8 cellular contexts compared by ENCODE assay signal in genomic region chr1:204828352-204828850, GRCh38. TPM values are rescaled to one million over a fixed set of nuclear protein-coding genes. Genes with fewer than 3 reads are reported as not detected.
DNase-seq lines count a peak whose midpoint lies in the region; ATAC-seq, FAIRE-seq and TF ChIP-seq lines count a peak whose summit lies in the region.

No MANE protein-coding gene starts in this region.

- H3K4me2 ChIP-seq in GM23248 (ENCODE audit: unreplicated experiment) (peak overlapping the region; percentile 93), PC-3 (ENCODE audit: low read length) (peak overlapping the region; percentile 13), GM12878 (ENCODE audit: control insufficient read depth, insufficient read depth) (no peak overlapping the region)

- TF ChIP-seq RAD21 in GM12878 (IDR thresholded peaks at IDR 0.05; ENCODE audit: insufficient read depth, low read depth, low read length), result no peak

- intact Hi-C loops in PC-3 (cut with micrococcal nuclease), result loop anchor here (5.0 kb wide), 1 partner anchor 114 kb away; no protein-coding TSS in a partner anchor
- intact Hi-C loops in GM12878 (cut with micrococcal nuclease; ENCODE audit: unreplicated experiment), result loop anchor here (5.0 kb wide), 1 partner anchor 114 kb away; no protein-coding TSS in a partner anchor
- intact Hi-C loops in gastrocnemius medialis (cut with DNase I; ENCODE audit: low total_unique reads), result no loop called here

- no peak for FAIRE-seq in GM12878 (lab: Jason Lieb, UNC)

- TF ChIP-seq CTCF in PC-3 (conservative IDR thresholded peaks at IDR 0.05; ENCODE audit: low read depth, low read length) (no peak; the same call in 1 of the 2 replicates), GM12878 (IDR thresholded peaks at IDR 0.05 in 2 of 3, conservative IDR thresholded peaks at IDR 0.05 in 1 of 3; ENCODE audit: control insufficient read depth in 2 of 3, extremely low read depth in 1 of 3, insufficient read depth in 1 of 3, low read depth in 3 of 3, low read length in 3 of 3) (no peak), gastrocnemius medialis (IDR thresholded peaks at IDR 0.05 in 4 of 5, conservative IDR thresholded peaks at IDR 0.05 in 1 of 5) (peak in 1 of 5 experiments; percentile 21)

- H3K9ac ChIP-seq in GM23248 (peak overlapping the region; percentile 79), PC-3 (ENCODE audit: low read length) (no peak overlapping the region), GM12878 (ENCODE audit: control insufficient read depth, insufficient read depth, low read length) (no peak overlapping the region)

- in situ Hi-C loops in GM23248 (cut with MboI), result no loop called here
- in situ Hi-C loops in GM12878 (cut with MboI), result no loop called here
- in situ Hi-C loops in gastrocnemius medialis (cut with MboI; ENCODE audit: low sequenced_read_pairs in 4 of 4), result no loop called here

- H3K4me3 ChIP-seq in GM23248, result peak overlapping the region; percentile 85
- H3K4me3 ChIP-seq in PC-3 (ENCODE audit: low read length), result peak overlapping the region; percentile 8; the same call in 1 of the 2 replicates
- H3K4me3 ChIP-seq in GM12878, result no peak overlapping the region
- H3K4me3 ChIP-seq in iPS-18c (ENCODE audit: insufficient read depth, low read depth, low read length), result peak overlapping the region; percentile 53
- peak overlapping the region; percentile 31 to 53 (median 41) for H3K4me3 ChIP-seq in gastrocnemius medialis

- H3K9me2 ChIP-seq in GM23248 (ENCODE audit: insufficient read depth) (no peaks in the 10 kb centered on the region), PC-3 (replicated peaks; ENCODE audit: low read length) (no peaks in the 10 kb centered on the region)

- BruUV-seq in PC-3 (replicated peaks; lab: Mats Ljungman, UMichigan) (no TSS peak), GM12878 (replicated peaks; lab: Mats Ljungman, UMichigan) (no TSS peak)

- DNase-seq in A172 (ENCODE audit: low spot score), result peak; percentile 68
- peak; percentile 96 for DNase-seq in GM23248
- peak; percentile 86 for DNase-seq in PC-3
- DNase-seq in GM12878 (ENCODE audit: low read depth, low spot score), result no peak
- no peak for DNase-seq in gastrocnemius medialis

- H3K27ac ChIP-seq in GM23248 (peak overlapping the region; percentile 85; the same call in 1 of the 2 replicates), PC-3 (ENCODE audit: low read length) (no peak overlapping the region), GM12878 (ENCODE audit: control insufficient read depth, insufficient read depth) (no peak overlapping the region), gastrocnemius medialis (peak overlapping the region in 2 of 4 donors; percentile 34 to 45)

- POLR2A ChIA-PET in PC-3 (lab: Charles Lee; ENCODE audit: unreplicated experiment) (no interaction called here), GM12878 (lab: Charles Lee) (no interaction called here)

- RAD21 ChIA-PET in GM12878 (lab: Charles Lee; ENCODE audit: unreplicated experiment), result no interaction called here

- H3F3A ChIP-seq in GM23248 (ENCODE audit: insufficient read depth) (peaks cover 16% of the 10 kb centered on the region), PC-3 (ENCODE audit: low read length, unreplicated experiment) (no peaks in the 10 kb centered on the region)

- ATAC-seq in PC-3 (peak; percentile 87), GM12878 (peak; percentile 61), gastrocnemius medialis (peak in 1 of 2 donors; percentile 52), GM21528 (IDR thresholded peaks at IDR 0.05; ENCODE audit: low FRiP score, unreplicated experiment) (no peak), GM19397 (IDR thresholded peaks at IDR 0.05; ENCODE audit: unreplicated experiment) (no peak)

- H3K36me3 ChIP-seq in GM23248 (ENCODE audit: low read depth) (no peaks in the 10 kb centered on the region), PC-3 (ENCODE audit: low read depth, low read length) (no peaks in the 10 kb centered on the region), GM12878 (ENCODE audit: control insufficient read depth in 2 of 2, insufficient read depth in 2 of 2, low read length in 1 of 2) (no peaks in the 10 kb centered on the region), gastrocnemius medialis (no peaks in the 10 kb centered on the region)

- H3K79me2 ChIP-seq in GM23248 (ENCODE audit: insufficient read depth), result peaks cover 48% of the 10 kb centered on the region
- H3K79me2 ChIP-seq in PC-3 (ENCODE audit: low read length), result no peaks in the 10 kb centered on the region
- H3K79me2 ChIP-seq in GM12878 (ENCODE audit: control insufficient read depth, insufficient read depth, low read length), result no peaks in the 10 kb centered on the region

- no peak for TF ChIP-seq EP300 in GM12878 (IDR thresholded peaks at IDR 0.05; ENCODE audit: borderline replicate concordance in 1 of 2, control insufficient read depth in 1 of 2, low read depth in 2 of 2, low read length in 2 of 2)

- SMC1A ChIA-PET in GM12878 (lab: Charles Lee; ENCODE audit: uncharacterized antibody, unreplicated experiment), result interaction anchor here (1.3 kb wide), 1 partner anchor 112 kb away, joined by 3 read pairs; no protein-coding TSS in a partner anchor

- no peaks in the 10 kb centered on the region for H3K9me3 ChIP-seq in GM23248 (ENCODE audit: low read depth)
- H3K9me3 ChIP-seq in PC-3 (ENCODE audit: low read length), result no peaks in the 10 kb centered on the region
- no peaks in the 10 kb centered on the region for H3K9me3 ChIP-seq in GM12878 (replicated peaks; ENCODE audit: control insufficient read depth, insufficient read depth, low read length)
- H3K9me3 ChIP-seq in iPS-18c (ENCODE audit: control insufficient read depth, insufficient read depth, low read length), result peaks cover 2% of the 10 kb centered on the region
- no peaks in the 10 kb centered on the region for H3K9me3 ChIP-seq in gastrocnemius medialis

- TF ChIP-seq POLR2A in GM12878 (IDR thresholded peaks at IDR 0.05; ENCODE audit: low read depth, low read length) (no peak), gastrocnemius medialis (IDR thresholded peaks at IDR 0.05) (peak in 1 of 2 donors; percentile 35)

- 1 to 2% methylated on average over 30 to 46 of the region's 53 CpGs for WGBS in GM23248 (ENCODE audit: low coverage in 1 of 2, low lambda C conversion rate in 2 of 2, missing lambda C conversion rate in 2 of 2), 2 experiments
- 10% methylated on average over 45 of the region's 53 CpGs for WGBS in GM12878 (ENCODE audit: insufficient coverage, insufficient replicate concordance, low lambda C conversion rate, missing lambda C conversion rate)

- 0 out of 2 replicates have a peak, but pooled peaks cover 4% of the 10 kb centered on the region for H3K27me3 ChIP-seq in GM23248 (replicated peaks; ENCODE audit: insufficient read depth)
- H3K27me3 ChIP-seq in PC-3 (ENCODE audit: low read length), result peaks cover 86% of the 10 kb centered on the region
- H3K27me3 ChIP-seq in GM12878 (replicated peaks in 1 of 2; ENCODE audit: control insufficient read depth in 2 of 2, insufficient read depth in 2 of 2, low read length in 1 of 2), result peaks cover 9 to 12% of the 10 kb centered on the region in 2 experiments
- H3K27me3 ChIP-seq in gastrocnemius medialis, result peaks cover 14 to 20% (median 16%) of the 10 kb centered on the region in 3 donors

- H3K4me1 ChIP-seq in GM23248 (ENCODE audit: insufficient read depth) (peaks cover 17% of the 10 kb centered on the region), PC-3 (ENCODE audit: insufficient read depth, low read length) (no peaks in the 10 kb centered on the region), GM12878 (ENCODE audit: control insufficient read depth, insufficient read depth, low read length) (no peaks in the 10 kb centered on the region), gastrocnemius medialis (no peaks in the 10 kb centered on the region)

- peak overlapping the region; percentile 81 for H2AFZ ChIP-seq in GM23248
- no peak overlapping the region for H2AFZ ChIP-seq in PC-3 (ENCODE audit: low read length)
- no peak overlapping the region for H2AFZ ChIP-seq in GM12878 (ENCODE audit: control insufficient read depth, low read depth, low read length)

- H4K20me1 ChIP-seq in GM23248 (ENCODE audit: insufficient read depth) (peaks cover 21% of the 10 kb centered on the region; the same call in 1 of the 2 replicates), PC-3 (ENCODE audit: low read length) (no peaks in the 10 kb centered on the region), GM12878 (ENCODE audit: control insufficient read depth, insufficient read depth) (no peaks in the 10 kb centered on the region)

- CTCF ChIA-PET in PC-3 (lab: Charles Lee), result no interaction called here
- CTCF ChIA-PET in GM12878 (lab: Yijun Ruan, JAX), result interaction anchor here (1.0 to 1.7 kb wide), 2 partner anchors 21 to 133 kb away, joined by 3 to 5 read pairs; no protein-coding TSS in a partner anchor

TF ChIP-seq in GM12878, 131 proteins besides CTCF, POLR2A, EP300 and RAD21:
- TF ChIP-seq SMAD5 (IDR thresholded peaks at IDR 0.05; ENCODE audit: low read depth), result no peak
- TF ChIP-seq ASH2L (IDR thresholded peaks at IDR 0.05; ENCODE audit: borderline replicate concordance, low read depth), result no peak

RNA-seq across cellular contexts. Expression of gene NFASC, which starts 42.3 kb away (rescaled TPM):
- 19.8 and 33.3 TPM in 2 replicates for total RNA-seq in A172 (2014; rRNA removed; shearing (Covaris generic))
- total RNA-seq in GM23248 (2014; rRNA removed; shearing (Covaris generic)), result 54.7 and 55.4 TPM in 2 replicates
- polyA plus RNA-seq in GM23248 (2016; fragmentation: Nextera tagmentation; extraction: Ambion mirVana) (44.5 and 46.3 TPM in 2 replicates), GM12878 (2011; rRNA removed) (0.04 TPM in 1 of 2 replicates, not detected in the other), GM12878 (2014; fragmentation: Illumina TruSeq; extraction: Trizol) (0.04 and 0.06 TPM in 2 replicates), GM12878 (2014; fragmentation: Nextera tagmentation; extraction: Ambion mirVana) (not detected), GM12878 (2014; rRNA removed) (0.01 and 0.19 TPM in 2 replicates), GM12878 (2016; fragmentation: Nextera tagmentation; extraction: Ambion mirVana) (under 1 TPM in 1 of 2 experiments, not detected in 1; 0.05 TPM)
- total RNA-seq in PC-3 (2014; rRNA removed) (1.6 and 4.6 TPM in 2 replicates), GM12878 (2014; rRNA removed) (0.05 TPM in 1 of 2 replicates, not detected in the other), GM12878 (2014; rRNA removed; fragmentation: Illumina TruSeq; extraction: Trizol) (0.31 TPM in 1 of 2 replicates, not detected in the other), GM12878 (2021) (0.16 and 0.23 TPM in 2 replicates), gastrocnemius medialis (1 to 10 TPM in 3 of 4 donors, under 1 TPM in 1; 0.75 to 4.7 (median 2.4) TPM)
- total RNA-seq in GM12878 (2013; cell fraction: nucleolus; rRNA removed), result 1.0 and 1.2 TPM in 2 replicates
- not detected for polyA plus RNA-seq in GM12878 (2011; ENCODE audit: low read depth)
- 0.06 and 0.07 TPM in 2 replicates for polyA plus RNA-seq in GM12878 (2011; cell fraction: cytosol; rRNA removed)
- 0.10 and 0.13 TPM in 2 replicates for polyA plus RNA-seq in GM12878 (2011; cell fraction: nucleus; rRNA removed)
- polyA plus RNA-seq in GM12878 (2012), result 0.11 and 0.23 TPM in 2 replicates
- polyA minus RNA-seq in GM12878 (2011; rRNA and poly(A)+ RNA removed), result not detected in 2 replicates
- polyA minus RNA-seq in GM12878 (2011; cell fraction: cytosol; rRNA and poly(A)+ RNA removed), result not detected in 2 replicates
- not detected in 2 replicates for polyA minus RNA-seq in GM12878 (2011; cell fraction: nucleus; rRNA and poly(A)+ RNA removed)

Comparison
In these comparisons a context has a peak if more than half of its experiments do, and no peak if none do; other contexts are left out.
1. DNase-seq: peak in A172 (single experiment), GM23248 (single experiment) and PC-3 (single experiment); none in GM12878 (single experiment) and gastrocnemius medialis (0 of 2).
2. ATAC-seq: peak in PC-3 (single experiment) and GM12878 (single experiment); none in GM21528 (single experiment) and GM19397 (single experiment).